ENCODE assay signal across 8 cellular contexts in genomic region chr3:5136619-5137429, GRCh38.
DNase-seq lines count a peak whose midpoint lies in the region; ATAC-seq and TF ChIP-seq lines count a peak whose summit lies in the region.

No MANE protein-coding gene starts in this region.

- H3K36me3 ChIP-seq in RWPE2 (ENCODE audit: low read depth): peaks cover 16% of the 10 kb centered on the region
- no peaks in the 10 kb centered on the region for H3K36me3 ChIP-seq in parathyroid adenoma (ENCODE audit: control insufficient read depth, insufficient read depth, low read length)

- peak overlapping the region; percentile 46 for H3K27ac ChIP-seq in RWPE2 (ENCODE audit: poor library complexity, severe bottlenecking)
- no peak overlapping the region for H3K27ac ChIP-seq in parathyroid adenoma

- H3K4me3 ChIP-seq in RWPE2 (ENCODE audit: severe bottlenecking) (no peak overlapping the region), choroid plexus epithelial cell (ENCODE audit: low read depth, low read length) (no peak overlapping the region), parathyroid adenoma (ENCODE audit: low read depth, low read length) (no peak overlapping the region)

- H3K9me3 ChIP-seq in RWPE2 (ENCODE audit: severe bottlenecking): no peaks in the 10 kb centered on the region
- no peaks in the 10 kb centered on the region for H3K9me3 ChIP-seq in parathyroid adenoma (ENCODE audit: control insufficient read depth, low read length)

- no peaks in the 10 kb centered on the region for H3K27me3 ChIP-seq in RWPE2 (ENCODE audit: insufficient read depth, poor library complexity, severe bottlenecking)
- H3K27me3 ChIP-seq in parathyroid adenoma (ENCODE audit: control insufficient read depth, insufficient read depth, low read length): no peaks in the 10 kb centered on the region

- ATAC-seq in HG03135 (IDR thresholded peaks at IDR 0.05; ENCODE audit: unreplicated experiment) (peak; percentile 78), RWPE2 (ENCODE audit: low read depth) (peak; percentile 70)

- H3K79me2 ChIP-seq in parathyroid adenoma: peaks cover 65% of the 10 kb centered on the region

- no peak overlapping the region for H3K4me2 ChIP-seq in parathyroid adenoma (ENCODE audit: low read length)

- H3K4me1 ChIP-seq in RWPE2 (ENCODE audit: insufficient read depth, poor library complexity, severe bottlenecking) (peaks cover 29% of the 10 kb centered on the region), parathyroid adenoma (peaks cover 12% of the 10 kb centered on the region)

- H3K9ac ChIP-seq in parathyroid adenoma: no peak overlapping the region

- no peak overlapping the region for H2AFZ ChIP-seq in parathyroid adenoma

- DNase-seq in DMS 273 (lab: John Stamatoyannopoulos, UW; ENCODE audit: unreplicated experiment) (peak; percentile 32), GM19240 (ENCODE audit: insufficient read length, low spot score) (peak; percentile 38), RWPE2 (ENCODE audit: low spot score) (no peak), choroid plexus epithelial cell (ENCODE audit: low read depth) (peak; percentile 59), NCI-H1105 (lab: John Stamatoyannopoulos, UW) (no peak), NCI-H2081 (lab: John Stamatoyannopoulos, UW) (no peak)

- TF ChIP-seq CTCF in RWPE2 (IDR thresholded peaks at IDR 0.05; ENCODE audit: poor library complexity, severe bottlenecking) (peak; percentile 77), choroid plexus epithelial cell (conservative IDR thresholded peaks at IDR 0.05; ENCODE audit: low read depth, low read length) (peak; percentile 60), parathyroid adenoma (IDR thresholded peaks at IDR 0.05) (peak; percentile 24)

Comparison
In these comparisons a context has a peak if more than half of its experiments do, and no peak if none do; other contexts are left out.
1. DNase-seq: peak in DMS 273 (single experiment), GM19240 (single experiment) and choroid plexus epithelial cell (single experiment); none in RWPE2 (single experiment), NCI-H1105 (single experiment) and NCI-H2081 (0 of 2).
2. CTCF ChIP-seq: peak in every context shown above with its lines; median percentile 77 in RWPE2; 60 in choroid plexus epithelial cell; 24 in parathyroid adenoma.